Comparison of ENCODE assay signal across 19 cellular contexts in genomic region chr4:126046081-126046614, GRCh38.
"Had no signal": no experiment of that assay in that cellular context is flagged by ENCODE, and none has a peak within 500 bp of the region (broad histone marks: within the 10 kb centered on the region; RNA-seq: fewer than 3 reads in every experiment).

No MANE protein-coding gene starts in this region.

- H3K9me3 ChIP-seq: gastrocnemius medialis, left ventricle myocardium inferior, mucosa of descending colon, ovary, psoas muscle, thoracic aorta, upper lobe of right lung had no signal

- H3K4me1 ChIP-seq: gastrocnemius medialis, left ventricle myocardium inferior, psoas muscle, upper lobe of right lung had no signal

- ATAC-seq: gastrocnemius medialis; mucosa of descending colon; naive thymus-derived CD4-positive, alpha-beta T cell; psoas muscle; sciatic nerve; stimulated activated memory B cell treated with anti-CD40 and anti-IgM and Interleukin-4, amounts not matched to agents 10 μg/mL and 1 μg/mL and 100 μg/mL, for 72 hours; upper lobe of right lung had no signal

- H3K4me3 ChIP-seq: dorsolateral prefrontal cortex, gastrocnemius medialis, left ventricle myocardium inferior, mucosa of descending colon, ovary, psoas muscle, thoracic aorta, upper lobe of right lung had no signal

- FAIRE-seq: colon had no signal

- DNase-seq: activated CD4-positive, alpha-beta T cell treated with anti-CD3 and anti-CD28 coated beads for 1 hour; central memory CD4-positive, alpha-beta T cell; dorsolateral prefrontal cortex; gastrocnemius medialis; head of caudate nucleus; left ventricle myocardium inferior; mammary epithelial cell; mucosa of descending colon; naive thymus-derived CD4-positive, alpha-beta T cell; ovary; psoas muscle; stimulated activated CD4-positive, alpha-beta T cell treated with anti-CD3 and anti-CD28 coated beads, Interleukin-4, amount 100 ng/mL, for 24 hours; T-helper 2 cell; upper lobe of right lung had no signal

- H3K27me3 ChIP-seq: dorsolateral prefrontal cortex, gastrocnemius medialis, ovary, upper lobe of right lung had no signal

- H3K27ac ChIP-seq: dorsolateral prefrontal cortex, gastrocnemius medialis, left ventricle myocardium inferior, ovary, psoas muscle, thoracic aorta, upper lobe of right lung, VCaP had no signal

- H3K36me3 ChIP-seq: gastrocnemius medialis, left ventricle myocardium inferior, ovary, thoracic aorta, upper lobe of right lung had no signal
